In genomic region chr6:74534485-74535211, GRCh38 we compare ENCODE assay signal across 1 cellular context.
TF ChIP-seq lines count a peak whose summit lies in the region.

No MANE protein-coding gene starts in this region.

TF ChIP-seq in HepG2, 621 proteins besides CTCF, POLR2A, EP300 and RAD21 (continued from another document and continues in another):
- TF ChIP-seq ZNF512B (CRISPR knock-in tag; IDR thresholded peaks at IDR 0.05; ENCODE audit: borderline replicate concordance), result no peak
- no peak for TF ChIP-seq ETS1 (CRISPR knock-in tag; IDR thresholded peaks at IDR 0.05)
- TF ChIP-seq TARDBP (CRISPR knock-in tag; IDR thresholded peaks at IDR 0.05), result peak; percentile 80
- no peak for TF ChIP-seq ZNF30 (CRISPR knock-in tag; IDR thresholded peaks at IDR 0.05)
- peak; percentile 94 for TF ChIP-seq SIX4 (CRISPR knock-in tag; IDR thresholded peaks at IDR 0.05)
- TF ChIP-seq ZNF639 (CRISPR knock-in tag; conservative IDR thresholded peaks at IDR 0.05), result no peak
- peak; percentile 97 for TF ChIP-seq FOXJ3 (CRISPR knock-in tag; IDR thresholded peaks at IDR 0.05; ENCODE audit: borderline replicate concordance)
- TF ChIP-seq ZNF792 (CRISPR knock-in tag; IDR thresholded peaks at IDR 0.05), result peak; percentile 62; the same call in 1 of the 2 replicates
- no peak for TF ChIP-seq NFATC3 (CRISPR knock-in tag; IDR thresholded peaks at IDR 0.05)
- TF ChIP-seq ATAD3A (CRISPR knock-in tag; IDR thresholded peaks at IDR 0.05), result no peak
- TF ChIP-seq WIZ (CRISPR knock-in tag; IDR thresholded peaks at IDR 0.05), result no peak
- TF ChIP-seq ZNF546 (CRISPR knock-in tag; conservative IDR thresholded peaks at IDR 0.05), result no peak
- no peak for TF ChIP-seq ZNF768 (CRISPR knock-in tag; IDR thresholded peaks at IDR 0.05)
- no peak for TF ChIP-seq ZNF230 (CRISPR knock-in tag; IDR thresholded peaks at IDR 0.05)
- no peak for TF ChIP-seq MXD3 (CRISPR knock-in tag; IDR thresholded peaks at IDR 0.05)
- peak; percentile 70 for TF ChIP-seq THAP11 (CRISPR knock-in tag; IDR thresholded peaks at IDR 0.05)
- no peak for TF ChIP-seq RBM22 (optimal IDR thresholded peaks at IDR 0.05; ENCODE audit: low read length)
- TF ChIP-seq SMYD3 (CRISPR knock-in tag; IDR thresholded peaks at IDR 0.05), result peak; percentile 69; the same call in 1 of the 2 replicates
- no peak for TF ChIP-seq IRF1 (CRISPR knock-in tag; IDR thresholded peaks at IDR 0.05; ENCODE audit: low read depth)
- TF ChIP-seq ARID3A (IDR thresholded peaks at IDR 0.05; ENCODE audit: low read depth, low read length), result peak; percentile 91
- peak; percentile 69; the same call in 1 of the 2 replicates for TF ChIP-seq SP140L (CRISPR knock-in tag; IDR thresholded peaks at IDR 0.05; ENCODE audit: borderline replicate concordance)
- peak; percentile 100 for TF ChIP-seq ASH2L (IDR thresholded peaks at IDR 0.05; ENCODE audit: insufficient read length, low read depth, low read length)
- TF ChIP-seq USF2 (IDR thresholded peaks at IDR 0.05; ENCODE audit: low read depth, low read length), result no peak
- no peak for TF ChIP-seq USF2 (CRISPR knock-in tag; IDR thresholded peaks at IDR 0.05; ENCODE audit: borderline replicate concordance)
- TF ChIP-seq ZNF160 (CRISPR knock-in tag; IDR thresholded peaks at IDR 0.05), result 0 out of 2 replicates have a peak, but pooled peaks have one; percentile 31
- peak; percentile 96 for TF ChIP-seq NFIC (IDR thresholded peaks at IDR 0.05; ENCODE audit: low read length)
- peak; percentile 84; the same call in 1 of the 2 replicates for TF ChIP-seq ZKSCAN8 (CRISPR knock-in tag; IDR thresholded peaks at IDR 0.05; ENCODE audit: borderline replicate concordance)
- TF ChIP-seq ZNF563 (CRISPR knock-in tag; IDR thresholded peaks at IDR 0.05), result no peak
- TF ChIP-seq POLR2G (IDR thresholded peaks at IDR 0.05; ENCODE audit: low read depth, low read length), result peak; percentile 41; the same call in 1 of the 2 replicates
- peak; percentile 97 for TF ChIP-seq SMARCC2 (IDR thresholded peaks at IDR 0.05)
- peak; percentile 54 for TF ChIP-seq NR2F2 (IDR thresholded peaks at IDR 0.05; ENCODE audit: borderline replicate concordance, low read depth)
- no peak for TF ChIP-seq BRCA1 (CRISPR knock-in tag; IDR thresholded peaks at IDR 0.05)
- TF ChIP-seq YEATS2 (CRISPR knock-in tag; IDR thresholded peaks at IDR 0.05; ENCODE audit: borderline replicate concordance), result peak; percentile 21; the same call in 1 of the 2 replicates
- TF ChIP-seq ZNF709 (CRISPR knock-in tag; IDR thresholded peaks at IDR 0.05), result no peak
- no peak for TF ChIP-seq MXI1 (IDR thresholded peaks at IDR 0.05; ENCODE audit: borderline replicate concordance, low read depth, low read length)
- TF ChIP-seq CBFB (CRISPR knock-in tag; IDR thresholded peaks at IDR 0.05), result 0 out of 2 replicates have a peak, but pooled peaks have one; percentile 41
- TF ChIP-seq KLF16 (CRISPR knock-in tag; IDR thresholded peaks at IDR 0.05), result peak in 1 of 2 experiments; percentile 62; a peak in 1 of 4 replicates
- TF ChIP-seq RARG (CRISPR knock-in tag; IDR thresholded peaks at IDR 0.05; ENCODE audit: low read depth), result 0 out of 2 replicates have a peak, but pooled peaks have one; percentile 43
- TF ChIP-seq MYC (CRISPR knock-in tag; IDR thresholded peaks at IDR 0.05; ENCODE audit: borderline replicate concordance), result no peak
- TF ChIP-seq ZNF784 (CRISPR knock-in tag; IDR thresholded peaks at IDR 0.05; ENCODE audit: borderline replicate concordance), result no peak
- no peak; the same call in 1 of the 2 replicates for TF ChIP-seq ERF (CRISPR knock-in tag; IDR thresholded peaks at IDR 0.05)
- no peak for TF ChIP-seq ZHX2 (IDR thresholded peaks at IDR 0.05; ENCODE audit: low read depth)
- TF ChIP-seq ZHX2 (CRISPR knock-in tag; IDR thresholded peaks at IDR 0.05; ENCODE audit: borderline replicate concordance), result no peak
